In genomic region chr2:177783835-177784448, GRCh38 we compare ENCODE assay signal across 8 cellular contexts.
A peak's percentile ranks its signal among the peaks of the same experiment; 100 is the strongest.
DNase-seq lines count a peak whose midpoint lies in the region; ATAC-seq and TF ChIP-seq lines count a peak whose summit lies in the region.

No MANE protein-coding gene starts in this region.

- H3K27me3 ChIP-seq in DND-41 (ENCODE audit: insufficient read depth, low read length, poor library complexity) (no peaks in the 10 kb centered on the region), GM23248 (replicated peaks; ENCODE audit: insufficient read depth) (peaks cover 20% of the 10 kb centered on the region), OCI-LY3 (ENCODE audit: low read depth, low read length) (no peaks in the 10 kb centered on the region)
- no peaks in the 10 kb centered on the region for H3K27me3 ChIP-seq in effector memory CD4-positive, alpha-beta T cell (replicated peaks; ENCODE audit: control insufficient read depth, insufficient read depth, low read length, poor library complexity, severe bottlenecking)

- in situ Hi-C loops in GM23248 (cut with MboI): no loop called here

- H3K4me2 ChIP-seq in DND-41 (ENCODE audit: insufficient read depth, low read length): peak overlapping the region; percentile 65
- H3K4me2 ChIP-seq in GM23248 (ENCODE audit: unreplicated experiment): peak overlapping the region; percentile 87
- H3K4me2 ChIP-seq in OCI-LY3 (ENCODE audit: low read length): peak overlapping the region; percentile 6; the same call in 1 of the 2 replicates

- H3K27ac ChIP-seq in DND-41 (ENCODE audit: low read length) (peak overlapping the region; percentile 86), GM23248 (peak overlapping the region; percentile 48), OCI-LY3 (ENCODE audit: low read length) (no peak overlapping the region)
- H3K27ac ChIP-seq in effector memory CD4-positive, alpha-beta T cell (ENCODE audit: insufficient read depth, low read length, poor library complexity, severe bottlenecking): no peak overlapping the region

- no peaks in the 10 kb centered on the region for H3K9me2 ChIP-seq in GM23248 (ENCODE audit: insufficient read depth)

- H3K36me3 ChIP-seq in DND-41 (ENCODE audit: insufficient read depth, low read length): no peaks in the 10 kb centered on the region
- no peaks in the 10 kb centered on the region for H3K36me3 ChIP-seq in GM23248 (ENCODE audit: low read depth)
- H3K36me3 ChIP-seq in OCI-LY3 (replicated peaks; ENCODE audit: low read depth, low read length): no peaks in the 10 kb centered on the region
- H3K36me3 ChIP-seq in effector memory CD4-positive, alpha-beta T cell (ENCODE audit: control insufficient read depth, insufficient read depth, low read length): no peaks in the 10 kb centered on the region

- H3F3A ChIP-seq in GM23248 (ENCODE audit: insufficient read depth): peaks cover 18% of the 10 kb centered on the region

- peaks cover 29% of the 10 kb centered on the region for H3K4me1 ChIP-seq in DND-41 (ENCODE audit: insufficient read depth, low read length)
- peaks cover 18% of the 10 kb centered on the region for H3K4me1 ChIP-seq in GM23248 (ENCODE audit: insufficient read depth)
- H3K4me1 ChIP-seq in OCI-LY3 (ENCODE audit: low read length): peaks cover 8% of the 10 kb centered on the region
- H3K4me1 ChIP-seq in effector memory CD4-positive, alpha-beta T cell (ENCODE audit: control insufficient read depth, insufficient read depth, low read length, poor library complexity, severe bottlenecking): peaks cover 9% of the 10 kb centered on the region

- H4K20me1 ChIP-seq in DND-41 (ENCODE audit: insufficient read depth, low read length): no peaks in the 10 kb centered on the region
- no peaks in the 10 kb centered on the region for H4K20me1 ChIP-seq in GM23248 (ENCODE audit: insufficient read depth)
- H4K20me1 ChIP-seq in OCI-LY3 (ENCODE audit: insufficient read depth, low read length): no peaks in the 10 kb centered on the region

- DNase-seq in DND-41 (peak; percentile 49), GM23248 (peak; percentile 83), fibroblast of the aortic adventitia (ENCODE audit: low read depth) (peak; percentile 68), NCI-H510A (lab: John Stamatoyannopoulos, UW) (no peak), ureter (ENCODE audit: low spot score) (no peak)
- no peak for DNase-seq in effector memory CD4-positive, alpha-beta T cell

- WGBS in GM23248 (ENCODE audit: low coverage in 1 of 2, low lambda C conversion rate in 2 of 2, missing lambda C conversion rate in 2 of 2), 2 experiments: 2 to 3% methylated on average over 2 of the region's 2 CpGs

- H3K9ac ChIP-seq in DND-41 (ENCODE audit: low read depth, low read length) (peak overlapping the region; percentile 37), GM23248 (peak overlapping the region; percentile 21; the same call in 1 of the 2 replicates), OCI-LY3 (ENCODE audit: low read length) (no peak overlapping the region)

- peak overlapping the region; percentile 19; the same call in 1 of the 2 replicates for H2AFZ ChIP-seq in DND-41 (ENCODE audit: low read depth, low read length)
- H2AFZ ChIP-seq in GM23248: peak overlapping the region; percentile 29; the same call in 1 of the 2 replicates
- 0 out of 2 replicates have a peak overlapping the region, but pooled peaks have one; percentile 6 for H2AFZ ChIP-seq in OCI-LY3 (ENCODE audit: low read depth, low read length)

- H3K79me2 ChIP-seq in DND-41 (ENCODE audit: insufficient read depth, low read length) (no peaks in the 10 kb centered on the region), GM23248 (ENCODE audit: insufficient read depth) (no peaks in the 10 kb centered on the region), OCI-LY3 (ENCODE audit: low read length) (no peaks in the 10 kb centered on the region)

- peak overlapping the region in 1 of 2 experiments; percentile 48; a peak in 2 of 4 replicates for H3K4me3 ChIP-seq in DND-41 (ENCODE audit: low read depth in 1 of 2, low read length in 2 of 2)
- H3K4me3 ChIP-seq in GM23248: peak overlapping the region; percentile 65
- H3K4me3 ChIP-seq in OCI-LY3 (ENCODE audit: low read length): no peak overlapping the region
- H3K4me3 ChIP-seq in fibroblast of the aortic adventitia (ENCODE audit: low read depth, low read length): no peak overlapping the region
- no peak overlapping the region for H3K4me3 ChIP-seq in effector memory CD4-positive, alpha-beta T cell (ENCODE audit: insufficient read depth, low read depth, low read length, poor library complexity, severe bottlenecking)

- ATAC-seq in DND-41 (ENCODE audit: insufficient read depth, low read depth): peak; percentile 93
- ATAC-seq in HG02840 (IDR thresholded peaks at IDR 0.05; ENCODE audit: low FRiP score, unreplicated experiment): no peak

- H3K9me3 ChIP-seq in DND-41 (ENCODE audit: insufficient read depth, low read length, severe bottlenecking): no peaks in the 10 kb centered on the region
- H3K9me3 ChIP-seq in GM23248 (ENCODE audit: low read depth): no peaks in the 10 kb centered on the region
- no peaks in the 10 kb centered on the region for H3K9me3 ChIP-seq in OCI-LY3 (ENCODE audit: insufficient read depth, low read length)
- no peaks in the 10 kb centered on the region for H3K9me3 ChIP-seq in effector memory CD4-positive, alpha-beta T cell (ENCODE audit: control insufficient read depth, low read length)

- no peak for TF ChIP-seq CTCF in DND-41 (IDR thresholded peaks at IDR 0.05; ENCODE audit: borderline replicate concordance, extremely low read depth, low read length, poor library complexity, severe bottlenecking)
- no peak for TF ChIP-seq CTCF in OCI-LY3 (IDR thresholded peaks at IDR 0.05; ENCODE audit: low read depth, low read length)
- no peak for TF ChIP-seq CTCF in fibroblast of the aortic adventitia (IDR thresholded peaks at IDR 0.05; ENCODE audit: insufficient read depth, low read length)

Comparison
In these comparisons a context has a peak if more than half of its experiments do, and no peak if none do; other contexts are left out.
1. DNase-seq: peak in DND-41 (single experiment), GM23248 (single experiment) and fibroblast of the aortic adventitia (single experiment); none in effector memory CD4-positive, alpha-beta T cell (0 of 3), NCI-H510A (single experiment) and ureter (single experiment).
2. H3K27ac ChIP-seq: peak in DND-41 (single experiment) and GM23248 (single experiment); none in OCI-LY3 (single experiment) and effector memory CD4-positive, alpha-beta T cell (single experiment).
3. H3K4me2 ChIP-seq: peak in every context shown above with its lines; median percentile 87 in GM23248; 65 in DND-41; 6 in OCI-LY3.
4. Peak in every context shown above with its lines, with median percentiles within 50 percentile points of each other: H2AFZ ChIP-seq.